Comparison of ENCODE assay signal across 12 cellular contexts in the genomic region with DNA sequence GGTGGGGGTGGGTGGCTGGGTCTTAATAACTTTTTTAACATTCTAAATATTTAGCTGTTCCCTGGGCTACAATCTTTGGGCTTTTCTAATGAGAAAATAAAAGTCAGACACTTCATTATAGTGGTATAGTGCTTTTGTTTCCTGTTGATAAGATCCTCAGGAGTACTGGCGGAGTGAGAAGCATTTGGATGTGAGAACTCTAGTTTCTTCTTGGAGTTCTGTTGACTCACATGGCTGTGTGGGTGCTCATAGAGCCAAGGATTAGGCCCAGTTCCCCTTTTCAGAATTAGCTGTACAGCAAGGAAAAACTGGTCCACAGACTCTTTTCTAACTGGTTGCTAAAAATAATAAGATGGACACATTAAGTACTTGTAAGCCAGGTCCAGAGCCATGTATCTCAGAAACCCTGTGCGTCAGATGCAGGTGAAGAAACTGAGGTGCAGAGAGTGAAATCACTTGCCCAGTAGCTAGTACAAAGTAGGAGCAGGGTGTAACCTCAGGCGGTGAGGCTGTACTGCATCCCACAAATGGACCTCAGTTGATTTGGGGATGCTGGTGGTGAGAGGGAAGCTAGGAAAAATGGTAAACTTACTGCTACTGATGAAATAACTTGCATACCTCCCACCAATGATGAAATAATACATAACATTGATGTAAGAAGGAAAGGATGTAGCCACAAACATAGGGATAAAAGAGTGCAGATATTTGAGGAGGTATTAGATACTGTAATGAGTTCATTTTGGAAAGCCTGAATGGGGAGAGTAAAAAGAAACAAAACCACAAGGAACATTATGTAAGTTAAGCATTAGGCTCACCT. TPM values are rescaled to one million over a fixed set of nuclear protein-coding genes. Genes with fewer than 3 reads are reported as not detected.
DNase-seq lines count a peak whose midpoint lies in the region; ATAC-seq, FAIRE-seq and TF ChIP-seq lines count a peak whose summit lies in the region.
"Had no signal": no experiment of that assay in that cellular context is flagged by ENCODE, and none has a peak within 500 bp of the region (broad histone marks: within the 10 kb centered on the region; RNA-seq: fewer than 3 reads in every experiment).

No MANE protein-coding gene starts in this region.

- intact Hi-C loops in left ventricle myocardium superior (cut with micrococcal nuclease), result loop anchor here (10.0 kb wide), 1 partner anchor 139 kb away; no protein-coding TSS in a partner anchor
- intact Hi-C loops in activated CD8-positive, alpha-beta T cell treated with anti-CD3 and anti-CD28 coated beads for 36 hours (cut with micrococcal nuclease), result no loop called here
- intact Hi-C loops in lower lobe of right lung (cut with DNase I), result no loop called here
- intact Hi-C loops in upper lobe of right lung (cut with DNase I), result no loop called here

- CTCF ChIA-PET in activated CD8-positive, alpha-beta T cell treated with anti-CD3 and anti-CD28 coated beads for 36 hours (lab: Charles Lee), result interaction anchor here (0.9 to 5.4 kb wide), 10 partner anchors 10 to 155 kb away, joined by 3 to 37 read pairs (median 3); no protein-coding TSS in a partner anchor

- TF ChIP-seq CTCF in cardiac muscle cell (IDR thresholded peaks at IDR 0.05; ENCODE audit: low read depth, low read length) (no peak), lower lobe of right lung (IDR thresholded peaks at IDR 0.05) (no peak), upper lobe of right lung (IDR thresholded peaks at IDR 0.05) (no peak)
- no peak for TF ChIP-seq CTCF in activated CD8-positive, alpha-beta T cell treated with anti-CD3 and anti-CD28 coated beads for 36 hours (IDR thresholded peaks at IDR 0.05)

- peak overlapping the region; percentile 40 for H3K27ac Mint-ChIP-seq in activated CD8-positive, alpha-beta T cell treated with anti-CD3 and anti-CD28 coated beads for 36 hours

- H3K27ac ChIP-seq in cardiac muscle cell (no peak overlapping the region), lower lobe of right lung (no peak overlapping the region), upper lobe of right lung (no peak overlapping the region)
- H3K27ac ChIP-seq: WERI-Rb-1 had no signal

- POLR2A ChIA-PET in activated CD8-positive, alpha-beta T cell treated with anti-CD3 and anti-CD28 coated beads for 36 hours (lab: Charles Lee), result interaction anchor here (1.1 to 5.6 kb wide), 5 partner anchors 10 to 145 kb away, joined by 4 to 73 read pairs (median 36); a partner anchor contains a TSS

- peaks cover 35% of the 10 kb centered on the region for H3K36me3 Mint-ChIP-seq in activated CD8-positive, alpha-beta T cell treated with anti-CD3 and anti-CD28 coated beads for 36 hours (ENCODE audit: low read depth)

- H3K4me1 Mint-ChIP-seq in activated CD8-positive, alpha-beta T cell treated with anti-CD3 and anti-CD28 coated beads for 36 hours (ENCODE audit: low read depth), result peaks cover 37% of the 10 kb centered on the region

- no peak for TF ChIP-seq POLR2A in GM12892 (IDR thresholded peaks at IDR 0.05; ENCODE audit: low read depth, low read length)

- H3K27me3 ChIP-seq in cardiac muscle cell (peaks cover 5% of the 10 kb centered on the region), lower lobe of right lung (ENCODE audit: low read depth) (no peaks in the 10 kb centered on the region), upper lobe of right lung (no peaks in the 10 kb centered on the region)

- FAIRE-seq in GM12892 (lab: Jason Lieb, UNC), result no peak
- FAIRE-seq: endometrium had no signal

- H3K4me3 ChIP-seq in cardiac muscle cell (peak overlapping the region; percentile 98), lower lobe of right lung (peak overlapping the region; percentile 69), upper lobe of right lung (peak overlapping the region; percentile 76)

- no peaks in the 10 kb centered on the region for H3K9me3 ChIP-seq in cardiac muscle cell (ENCODE audit: low read depth)
- no peaks in the 10 kb centered on the region for H3K9me3 ChIP-seq in lower lobe of right lung
- no peaks in the 10 kb centered on the region for H3K9me3 ChIP-seq in upper lobe of right lung

- H3K27me3 Mint-ChIP-seq in activated CD8-positive, alpha-beta T cell treated with anti-CD3 and anti-CD28 coated beads for 36 hours, result peaks cover 4% of the 10 kb centered on the region

- DNase-seq in cardiac muscle cell (ENCODE audit: low read depth in 1 of 2, low spot score in 1 of 2) (peak in 1 of 2 donors; percentile 54), left ventricle myocardium superior (no peak), lower lobe of right lung (no peak), upper lobe of right lung (no peak), GM12892 (ENCODE audit: insufficient read length) (no peak), HuH-7.5 (ENCODE audit: low spot score) (no peak)
- no peak for DNase-seq in activated CD8-positive, alpha-beta T cell treated with anti-CD3 and anti-CD28 coated beads for 36 hours
- DNase-seq: mesenchymal stem cell, NCI-H187 treated with DMSO at 0.1 percent for 48 hours, WERI-Rb-1 had no signal

- no peaks in the 10 kb centered on the region for H3K9me3 Mint-ChIP-seq in activated CD8-positive, alpha-beta T cell treated with anti-CD3 and anti-CD28 coated beads for 36 hours

- H3K36me3 ChIP-seq in cardiac muscle cell (no peaks in the 10 kb centered on the region), lower lobe of right lung (peaks cover 10% of the 10 kb centered on the region), upper lobe of right lung (no peaks in the 10 kb centered on the region)
- H3K36me3 ChIP-seq: WERI-Rb-1 had no signal

- H3K4me3 Mint-ChIP-seq in activated CD8-positive, alpha-beta T cell treated with anti-CD3 and anti-CD28 coated beads for 36 hours, result peak overlapping the region; percentile 81

- peaks cover 22% of the 10 kb centered on the region for H3K4me1 ChIP-seq in cardiac muscle cell (ENCODE audit: low read depth)
- peaks cover 27% of the 10 kb centered on the region for H3K4me1 ChIP-seq in lower lobe of right lung
- H3K4me1 ChIP-seq in upper lobe of right lung, result peaks cover 15% of the 10 kb centered on the region

- ATAC-seq in left ventricle myocardium superior, result no peak
- ATAC-seq in activated CD8-positive, alpha-beta T cell treated with anti-CD3 and anti-CD28 coated beads for 36 hours, result no peak
- no peak for ATAC-seq in lower lobe of right lung
- no peak for ATAC-seq in upper lobe of right lung
- ATAC-seq in HG03135 (IDR thresholded peaks at IDR 0.05; ENCODE audit: unreplicated experiment), result no peak

RNA-seq across cellular contexts. Expression of a gene that starts 2.4 kb away (rescaled TPM):
- total RNA-seq in cardiac muscle cell, result 20.2 and 28.8 TPM in 2 replicates
- polyA plus RNA-seq in cardiac muscle cell, result 14.4 and 17.6 TPM in 2 replicates
- total RNA-seq in left ventricle myocardium superior, result 16.6 TPM
- total RNA-seq in activated CD8-positive, alpha-beta T cell treated with anti-CD3 and anti-CD28 coated beads for 36 hours, result 10 to 100 TPM; 93.9 to 98.2 TPM
- 69.1 TPM for total RNA-seq in lower lobe of right lung
- total RNA-seq in upper lobe of right lung, result 91.7 TPM
- polyA plus RNA-seq in GM12892 (2012; ENCODE audit: missing spikeins), result 28.5 TPM

RNA-seq across cellular contexts. Expression of a gene that starts 28.4 kb away (rescaled TPM):
- total RNA-seq in cardiac muscle cell (29.9 and 37.7 TPM in 2 replicates), left ventricle myocardium superior (6.8 TPM), lower lobe of right lung (35.4 TPM), upper lobe of right lung (33.3 TPM)
- polyA plus RNA-seq in cardiac muscle cell, result 21.8 and 23.5 TPM in 2 replicates
- total RNA-seq in activated CD8-positive, alpha-beta T cell treated with anti-CD3 and anti-CD28 coated beads for 36 hours, result 1 to 10 TPM; 6.4 to 6.6 TPM
- 6.4 TPM for polyA plus RNA-seq in GM12892 (2012; ENCODE audit: missing spikeins)
